ENCODE assay signal across 8 cellular contexts in genomic region chr1:145156891-145157610, GRCh38.
DNase-seq lines count a peak whose midpoint lies in the region; ATAC-seq and TF ChIP-seq lines count a peak whose summit lies in the region.
"Not testable (repeated sequence)": the region's sequence is repeated elsewhere in the genome, so short reads cannot be mapped to it uniquely, and the experiment has no call there.

No MANE protein-coding gene starts in this region.

- H3K4me1 Mint-ChIP-seq in T-helper 2 cell treated with Interferon-gamma antibody and Interleukin-4, amounts not matched to agents 5 μg/mL and 100 μg/mL, for 36 hours (ENCODE audit: low read depth); activated naive CD8-positive, alpha-beta T cell (ENCODE audit: low read depth): not testable (repeated sequence)

- not testable (repeated sequence) for H3K27me3 Mint-ChIP-seq in T-helper 2 cell treated with Interferon-gamma antibody and Interleukin-4, amounts not matched to agents 5 μg/mL and 100 μg/mL, for 36 hours (ENCODE audit: low read depth); activated naive CD8-positive, alpha-beta T cell

- H3K36me3 Mint-ChIP-seq in T-helper 2 cell treated with Interferon-gamma antibody and Interleukin-4, amounts not matched to agents 5 μg/mL and 100 μg/mL, for 36 hours (ENCODE audit: low read depth); activated naive CD8-positive, alpha-beta T cell: not testable (repeated sequence)

- peak overlapping the region; percentile 34 for H3K4me3 ChIP-seq in fibroblast of pulmonary artery (replicated peaks; ENCODE audit: low read depth, low read length)
- H3K4me3 ChIP-seq in lung, result not testable (repeated sequence)

- not testable (repeated sequence) for H3K27ac ChIP-seq in lung (ENCODE audit: low read depth in 1 of 2, low read length in 1 of 2)

- not testable (repeated sequence) for H3K9me3 ChIP-seq in lung (ENCODE audit: control insufficient read depth in 2 of 2, insufficient read depth in 1 of 2, low read length in 1 of 2)

- H3K4me3 Mint-ChIP-seq in T-helper 2 cell treated with Interferon-gamma antibody and Interleukin-4, amounts not matched to agents 5 μg/mL and 100 μg/mL, for 36 hours, result peak overlapping the region; percentile 73
- peak overlapping the region; percentile 66 for H3K4me3 Mint-ChIP-seq in activated naive CD8-positive, alpha-beta T cell

- not testable (repeated sequence) for TF ChIP-seq CTCF in fibroblast of pulmonary artery (IDR thresholded peaks at IDR 0.05; ENCODE audit: low read length, missing control alignments); lung (IDR thresholded peaks at IDR 0.05; ENCODE audit: control extremely low read depth, extremely low read depth)

- H3K27ac Mint-ChIP-seq in T-helper 2 cell treated with Interferon-gamma antibody and Interleukin-4, amounts not matched to agents 5 μg/mL and 100 μg/mL, for 36 hours, result peak overlapping the region; percentile 85
- peak overlapping the region; percentile 70 for H3K27ac Mint-ChIP-seq in activated naive CD8-positive, alpha-beta T cell

- H3K36me3 ChIP-seq in lung (ENCODE audit: control insufficient read depth in 2 of 2, insufficient read depth in 2 of 2, low read length in 2 of 2), result not testable (repeated sequence)

- ATAC-seq in GM21786 (IDR thresholded peaks at IDR 0.05; ENCODE audit: unreplicated experiment), result peak; percentile 50
- ATAC-seq in lung (ENCODE audit: insufficient read depth, low FRiP score), result not testable (repeated sequence)

- H3K27me3 ChIP-seq in lung (ENCODE audit: control insufficient read depth, insufficient read depth), result not testable (repeated sequence)

- H3K4me1 ChIP-seq in lung (ENCODE audit: control insufficient read depth in 2 of 2, insufficient read depth in 2 of 2, low read length in 2 of 2), result not testable (repeated sequence)

- H3K9me3 Mint-ChIP-seq in T-helper 2 cell treated with Interferon-gamma antibody and Interleukin-4, amounts not matched to agents 5 μg/mL and 100 μg/mL, for 36 hours; activated naive CD8-positive, alpha-beta T cell (ENCODE audit: low read depth): not testable (repeated sequence)

- 6 to 13% methylated on average over 20 of the region's 26 CpGs for WGBS in lung, 2 donors

- peak; percentile 7 for DNase-seq in AG20443 (ENCODE audit: low spot score)
- DNase-seq in NCI-H1092 (lab: John Stamatoyannopoulos, UW), result peak; percentile 26
- DNase-seq in T-helper 2 cell treated with Interferon-gamma antibody and Interleukin-4, amounts not matched to agents 5 μg/mL and 100 μg/mL, for 36 hours (ENCODE audit: low spot score), result peak; percentile 32
- DNase-seq in fibroblast of pulmonary artery (ENCODE audit: low read depth), result peak; percentile 75
- peak; percentile 35 for DNase-seq in lung (ENCODE audit: low spot score)
- peak; percentile 38 to 50 (median 40) for DNase-seq in stimulated activated CD4-positive, alpha-beta T cell treated with anti-CD3 and anti-CD28 coated beads, Interleukin-12 subunit alpha, Interleukin-12 subunit beta, amount 100 ng/mL, for 48 hours (ENCODE audit: low read depth in 2 of 3, low spot score in 1 of 3)

Comparison
In these comparisons a context has a peak if more than half of its experiments do, and no peak if none do; other contexts are left out.
1. DNase-seq: peak in every context shown above with its lines; median percentile 75 in fibroblast of pulmonary artery; 40 in stimulated activated CD4-positive, alpha-beta T cell treated with anti-CD3 and anti-CD28 coated beads, Interleukin-12 subunit alpha, Interleukin-12 subunit beta, amount 100 ng/mL, for 48 hours; 35 in lung; 32 in T-helper 2 cell treated with Interferon-gamma antibody and Interleukin-4, amounts not matched to agents 5 μg/mL and 100 μg/mL, for 36 hours; 26 in NCI-H1092; 7 in AG20443.